In genomic region chr1:109252893-109253802, GRCh38 we compare ENCODE assay signal across 9 cellular contexts. TPM values are rescaled to one million over a fixed set of nuclear protein-coding genes. Genes with fewer than 3 reads are reported as not detected.
DNase-seq lines count a peak whose midpoint lies in the region; ATAC-seq, FAIRE-seq and TF ChIP-seq lines count a peak whose summit lies in the region.
"Had no signal": no experiment of that assay in that cellular context is flagged by ENCODE, and none has a peak within 500 bp of the region (broad histone marks: within the 10 kb centered on the region; RNA-seq: fewer than 3 reads in every experiment).

No MANE protein-coding gene starts in this region.

- H3K36me3 ChIP-seq in GM12878 (ENCODE audit: control insufficient read depth in 2 of 2, insufficient read depth in 2 of 2, low read length in 1 of 2) (no peaks in the 10 kb centered on the region), kidney epithelial cell (ENCODE audit: control insufficient read depth, insufficient read depth, low read length) (no peaks in the 10 kb centered on the region)

- no peaks in the 10 kb centered on the region for H4K20me1 ChIP-seq in GM12878 (ENCODE audit: control insufficient read depth, insufficient read depth)

- DNase-seq in HK-2 (ENCODE audit: unreplicated experiment) = peak; percentile 86
- DNase-seq in GM12878 (ENCODE audit: low read depth, low spot score) = no peak
- peak; percentile 50 for DNase-seq in kidney epithelial cell (ENCODE audit: low read depth)
- no peak for DNase-seq in NCI-H524 treated with DMSO at 0.1 percent for 48 hours (lab: John Stamatoyannopoulos, UW)
- no peak for DNase-seq in activated effector memory CD4-positive, alpha-beta T cell treated with anti-CD3 and anti-CD28 coated beads, Interleukin-2, amount 50 U/mL, for 16 hours
- no peak for DNase-seq in NCI-H82 (lab: John Stamatoyannopoulos, UW)
- DNase-seq in T-helper 9 cell = no peak
- DNase-seq: activated CD4-positive, alpha-beta T cell treated with anti-CD3 and anti-CD28 coated beads for 36 hours had no signal

- SMC1A ChIA-PET in GM12878 (lab: Charles Lee; ENCODE audit: uncharacterized antibody, unreplicated experiment) = interaction anchor here (1.2 kb wide), 1 partner anchor 61 kb away, joined by 3 read pairs; no protein-coding TSS in a partner anchor

- peaks cover 39% of the 10 kb centered on the region for H3K27me3 Mint-ChIP-seq in stimulated activated memory B cell treated with anti-CD40 and anti-IgM and Interleukin-4, amounts not matched to agents 10 μg/mL and 1 μg/mL and 100 μg/mL, for 72 hours

- H3K4me1 ChIP-seq in GM12878 (ENCODE audit: control insufficient read depth, insufficient read depth, low read length) = no peaks in the 10 kb centered on the region

- ATAC-seq in GM12878 = peak; percentile 71
- ATAC-seq in stimulated activated memory B cell treated with anti-CD40 and anti-IgM and Interleukin-4, amounts not matched to agents 10 μg/mL and 1 μg/mL and 100 μg/mL, for 72 hours = no peak
- ATAC-seq: activated CD4-positive, alpha-beta T cell treated with anti-CD3 and anti-CD28 coated beads for 36 hours had no signal

- intact Hi-C loops in GM12878 (cut with micrococcal nuclease; ENCODE audit: unreplicated experiment) = no loop called here

- in situ Hi-C loops in GM12878 (cut with MboI) = no loop called here

- H3K9me3 Mint-ChIP-seq in stimulated activated memory B cell treated with anti-CD40 and anti-IgM and Interleukin-4, amounts not matched to agents 10 μg/mL and 1 μg/mL and 100 μg/mL, for 72 hours = no peaks in the 10 kb centered on the region

- CTCF ChIA-PET in GM12878 (lab: Yijun Ruan, JAX) = interaction anchor here (0.6 to 1.6 kb wide), 4 partner anchors 10 to 279 kb away, joined by 3 to 11 read pairs (median 3); no protein-coding TSS in a partner anchor

- H3K4me2 ChIP-seq in GM12878 (ENCODE audit: control insufficient read depth, insufficient read depth) = no peak overlapping the region

- H3K79me2 ChIP-seq in GM12878 (ENCODE audit: control insufficient read depth, insufficient read depth, low read length) = no peaks in the 10 kb centered on the region

- TF ChIP-seq RAD21 in GM12878 (IDR thresholded peaks at IDR 0.05; ENCODE audit: insufficient read depth, low read depth, low read length) = no peak

- H3K27ac Mint-ChIP-seq in stimulated activated memory B cell treated with anti-CD40 and anti-IgM and Interleukin-4, amounts not matched to agents 10 μg/mL and 1 μg/mL and 100 μg/mL, for 72 hours = peak overlapping the region; percentile 66
- H3K27ac Mint-ChIP-seq: activated CD4-positive, alpha-beta T cell treated with anti-CD3 and anti-CD28 coated beads for 36 hours had no signal

- peak overlapping the region; percentile 57 for H3K4me3 Mint-ChIP-seq in stimulated activated memory B cell treated with anti-CD40 and anti-IgM and Interleukin-4, amounts not matched to agents 10 μg/mL and 1 μg/mL and 100 μg/mL, for 72 hours
- H3K4me3 Mint-ChIP-seq: activated CD4-positive, alpha-beta T cell treated with anti-CD3 and anti-CD28 coated beads for 36 hours had no signal

- no peak overlapping the region for H2AFZ ChIP-seq in GM12878 (ENCODE audit: control insufficient read depth, low read depth, low read length)

- no peaks in the 10 kb centered on the region for H3K36me3 Mint-ChIP-seq in stimulated activated memory B cell treated with anti-CD40 and anti-IgM and Interleukin-4, amounts not matched to agents 10 μg/mL and 1 μg/mL and 100 μg/mL, for 72 hours

- POLR2A ChIA-PET in GM12878 (lab: Charles Lee) = no interaction called here

- no peak for TF ChIP-seq EP300 in GM12878 (IDR thresholded peaks at IDR 0.05; ENCODE audit: borderline replicate concordance in 1 of 2, control insufficient read depth in 1 of 2, low read depth in 2 of 2, low read length in 2 of 2)

- BruUV-seq in GM12878 (replicated peaks; lab: Mats Ljungman, UMichigan) = no TSS peak

- FAIRE-seq in GM12878 (lab: Jason Lieb, UNC) = no peak

- H3K9me3 ChIP-seq in GM12878 (replicated peaks; ENCODE audit: control insufficient read depth, insufficient read depth, low read length) = no peaks in the 10 kb centered on the region

- no peak for TF ChIP-seq CTCF in GM12878 (IDR thresholded peaks at IDR 0.05 in 2 of 3, conservative IDR thresholded peaks at IDR 0.05 in 1 of 3; ENCODE audit: control insufficient read depth in 2 of 3, extremely low read depth in 1 of 3, insufficient read depth in 1 of 3, low read depth in 3 of 3, low read length in 3 of 3)
- TF ChIP-seq CTCF in kidney epithelial cell (IDR thresholded peaks at IDR 0.05; ENCODE audit: insufficient read depth, low read length, poor library complexity, severe bottlenecking) = no peak

- WGBS in GM12878 (ENCODE audit: insufficient coverage, insufficient replicate concordance, low lambda C conversion rate, missing lambda C conversion rate) = 55% methylated on average over 33 of the region's 33 CpGs

- peaks cover 31% of the 10 kb centered on the region for H3K4me1 Mint-ChIP-seq in stimulated activated memory B cell treated with anti-CD40 and anti-IgM and Interleukin-4, amounts not matched to agents 10 μg/mL and 1 μg/mL and 100 μg/mL, for 72 hours

- H3K4me3 ChIP-seq in GM12878 (no peak overlapping the region), kidney epithelial cell (ENCODE audit: low read depth, low read length) (peak overlapping the region; percentile 13)

- no peak for TF ChIP-seq POLR2A in GM12878 (IDR thresholded peaks at IDR 0.05; ENCODE audit: low read depth, low read length)

- RAD21 ChIA-PET in GM12878 (lab: Charles Lee; ENCODE audit: unreplicated experiment) = no interaction called here

- H3K9ac ChIP-seq in GM12878 (ENCODE audit: control insufficient read depth, insufficient read depth, low read length) = no peak overlapping the region

- H3K27me3 ChIP-seq in GM12878 (replicated peaks in 1 of 2; ENCODE audit: control insufficient read depth in 2 of 2, insufficient read depth in 2 of 2, low read length in 1 of 2) = peaks cover 2 to 4% of the 10 kb centered on the region in 2 experiments; a peak in 3 of 4 replicates
- H3K27me3 ChIP-seq in kidney epithelial cell (ENCODE audit: control insufficient read depth, insufficient read depth, low read length) = no peaks in the 10 kb centered on the region

- H3K27ac ChIP-seq in GM12878 (ENCODE audit: control insufficient read depth, insufficient read depth) = no peak overlapping the region

RNA-seq across cellular contexts. Expression of gene CELSR2, which starts 3.8 kb away (rescaled TPM):
- total RNA-seq in GM12878 (2013; cell fraction: nucleolus; rRNA removed) = 0.27 TPM in 2 replicates
- total RNA-seq in GM12878 (2014; rRNA removed) (under 0.01 TPM in 1 of 2 replicates, not detected in the other), GM12878 (2014; rRNA removed; fragmentation: Illumina TruSeq; extraction: Trizol) (0.04 and 0.14 TPM in 2 replicates), GM12878 (2021) (0.15 and 0.19 TPM in 2 replicates), kidney epithelial cell (18.1 and 19.4 TPM in 2 replicates)
- 0.13 TPM for polyA plus RNA-seq in GM12878 (2011; ENCODE audit: low read depth)
- polyA plus RNA-seq in GM12878 (2011; rRNA removed) (0.03 and 0.07 TPM in 2 replicates), GM12878 (2014; fragmentation: Illumina TruSeq; extraction: Trizol) (0.02 and 0.10 TPM in 2 replicates), GM12878 (2014; fragmentation: Nextera tagmentation; extraction: Ambion mirVana) (not detected), GM12878 (2014; rRNA removed) (0.01 and 0.19 TPM in 2 replicates), GM12878 (2016; fragmentation: Nextera tagmentation; extraction: Ambion mirVana) (under 1 TPM; 0.03 to 0.04 TPM)
- polyA plus RNA-seq in GM12878 (2011; cell fraction: cytosol; rRNA removed) = 0.09 and 0.10 TPM in 2 replicates
- 0.78 TPM in 2 replicates for polyA plus RNA-seq in GM12878 (2011; cell fraction: nucleus; rRNA removed)
- polyA plus RNA-seq in GM12878 (2012) = 0.31 and 0.45 TPM in 2 replicates
- polyA minus RNA-seq in GM12878 (2011; rRNA and poly(A)+ RNA removed) = 0.62 and 2.3 TPM in 2 replicates
- polyA minus RNA-seq in GM12878 (2011; cell fraction: cytosol; rRNA and poly(A)+ RNA removed) = 0.21 and 0.27 TPM in 2 replicates
- polyA minus RNA-seq in GM12878 (2011; cell fraction: nucleus; rRNA and poly(A)+ RNA removed) = 0.48 and 0.86 TPM in 2 replicates

RNA-seq across cellular contexts. Expression of gene PSRC1, which starts 29.8 kb away (rescaled TPM):
- 5.4 and 5.7 TPM in 2 replicates for total RNA-seq in GM12878 (2013; cell fraction: nucleolus; rRNA removed)
- total RNA-seq in GM12878 (2014; rRNA removed) (5.1 and 5.6 TPM in 2 replicates), GM12878 (2014; rRNA removed; fragmentation: Illumina TruSeq; extraction: Trizol) (3.0 and 3.8 TPM in 2 replicates), GM12878 (2021) (4.7 and 6.1 TPM in 2 replicates), kidney epithelial cell (5.5 and 8.2 TPM in 2 replicates)
- 1.9 TPM for polyA plus RNA-seq in GM12878 (2011; ENCODE audit: low read depth)
- polyA plus RNA-seq in GM12878 (2011; rRNA removed) (7.9 and 8.7 TPM in 2 replicates), GM12878 (2014; fragmentation: Illumina TruSeq; extraction: Trizol) (2.3 and 3.4 TPM in 2 replicates), GM12878 (2014; fragmentation: Nextera tagmentation; extraction: Ambion mirVana) (1 to 10 TPM; 1.2 to 2.0 TPM), GM12878 (2014; rRNA removed) (7.2 and 7.8 TPM in 2 replicates), GM12878 (2016; fragmentation: Nextera tagmentation; extraction: Ambion mirVana) (10 to 100 TPM; 10.1 to 11.8 TPM)
- polyA plus RNA-seq in GM12878 (2011; cell fraction: cytosol; rRNA removed) = 9.7 and 10.8 TPM in 2 replicates
- 37.3 and 41.3 TPM in 2 replicates for polyA plus RNA-seq in GM12878 (2011; cell fraction: nucleus; rRNA removed)
- 3.3 and 7.7 TPM in 2 replicates for polyA plus RNA-seq in GM12878 (2012)
- 3.1 and 9.1 TPM in 2 replicates for polyA minus RNA-seq in GM12878 (2011; rRNA and poly(A)+ RNA removed)
- 2.8 and 4.2 TPM in 2 replicates for polyA minus RNA-seq in GM12878 (2011; cell fraction: cytosol; rRNA and poly(A)+ RNA removed)
- polyA minus RNA-seq in GM12878 (2011; cell fraction: nucleus; rRNA and poly(A)+ RNA removed) = 7.7 and 8.1 TPM in 2 replicates

RNA-seq across cellular contexts. Expression of gene SARS1, which starts 39.4 kb away (rescaled TPM):
- total RNA-seq in GM12878 (2013; cell fraction: nucleolus; rRNA removed) = 124 and 126 TPM in 2 replicates
- 120 and 123 TPM in 2 replicates for total RNA-seq in GM12878 (2014; rRNA removed)
- total RNA-seq in GM12878 (2014; rRNA removed; fragmentation: Illumina TruSeq; extraction: Trizol) = 133 and 137 TPM in 2 replicates
- 110 and 115 TPM in 2 replicates for total RNA-seq in GM12878 (2021)
- 93.3 TPM for polyA plus RNA-seq in GM12878 (2011; ENCODE audit: low read depth)
- 87.1 and 116 TPM in 2 replicates for polyA plus RNA-seq in GM12878 (2011; rRNA removed)
- 109 and 122 TPM in 2 replicates for polyA plus RNA-seq in GM12878 (2011; cell fraction: cytosol; rRNA removed)
- polyA plus RNA-seq in GM12878 (2011; cell fraction: nucleus; rRNA removed) = 128 and 149 TPM in 2 replicates
- 102 and 112 TPM in 2 replicates for polyA plus RNA-seq in GM12878 (2012)
- 139 and 152 TPM in 2 replicates for polyA plus RNA-seq in GM12878 (2014; fragmentation: Illumina TruSeq; extraction: Trizol)
- 100 to 1,000 TPM; 148 to 202 TPM for polyA plus RNA-seq in GM12878 (2014; fragmentation: Nextera tagmentation; extraction: Ambion mirVana)
- 103 and 110 TPM in 2 replicates for polyA plus RNA-seq in GM12878 (2014; rRNA removed)
- polyA plus RNA-seq in GM12878 (2016; fragmentation: Nextera tagmentation; extraction: Ambion mirVana) = 100 to 1,000 TPM; 163 to 168 TPM
- 83.7 and 94.1 TPM in 2 replicates for polyA minus RNA-seq in GM12878 (2011; rRNA and poly(A)+ RNA removed)
- 26.5 and 31.2 TPM in 2 replicates for polyA minus RNA-seq in GM12878 (2011; cell fraction: cytosol; rRNA and poly(A)+ RNA removed)
- 44.6 and 53.6 TPM in 2 replicates for polyA minus RNA-seq in GM12878 (2011; cell fraction: nucleus; rRNA and poly(A)+ RNA removed)
- total RNA-seq in kidney epithelial cell = 367 and 411 TPM in 2 replicates

RNA-seq across cellular contexts. Expression of gene MYBPHL, which starts 53.7 kb away (rescaled TPM):
- not detected in 2 replicates for total RNA-seq in GM12878 (2013; cell fraction: nucleolus; rRNA removed)
- total RNA-seq in GM12878 (2014; rRNA removed) (not detected in 2 replicates), GM12878 (2014; rRNA removed; fragmentation: Illumina TruSeq; extraction: Trizol) (not detected in 2 replicates), GM12878 (2021) (not detected in 2 replicates), kidney epithelial cell (not detected in 2 replicates)
- polyA plus RNA-seq in GM12878 (2011; ENCODE audit: low read depth) = not detected
- polyA plus RNA-seq in GM12878 (2011; rRNA removed) (not detected in 2 replicates), GM12878 (2014; fragmentation: Illumina TruSeq; extraction: Trizol) (not detected in 2 replicates), GM12878 (2014; fragmentation: Nextera tagmentation; extraction: Ambion mirVana) (under 1 TPM in 1 of 2 experiments, not detected in 1; 0.16 TPM), GM12878 (2014; rRNA removed) (not detected in 2 replicates), GM12878 (2016; fragmentation: Nextera tagmentation; extraction: Ambion mirVana) (under 1 TPM; 0.54 to 0.75 TPM)
- polyA plus RNA-seq in GM12878 (2011; cell fraction: cytosol; rRNA removed) = not detected in 2 replicates
- 0.10 TPM in 1 of 2 replicates, not detected in the other for polyA plus RNA-seq in GM12878 (2011; cell fraction: nucleus; rRNA removed)
- 0.08 TPM in 1 of 2 replicates, not detected in the other for polyA plus RNA-seq in GM12878 (2012)
- polyA minus RNA-seq in GM12878 (2011; rRNA and poly(A)+ RNA removed) = not detected in 2 replicates
- not detected in 2 replicates for polyA minus RNA-seq in GM12878 (2011; cell fraction: cytosol; rRNA and poly(A)+ RNA removed)
- not detected in 2 replicates for polyA minus RNA-seq in GM12878 (2011; cell fraction: nucleus; rRNA and poly(A)+ RNA removed)
- total RNA-seq: activated CD4-positive, alpha-beta T cell treated with anti-CD3 and anti-CD28 coated beads for 36 hours had no signal

Comparison
In these comparisons a context has a peak if more than half of its experiments do, and no peak if none do; other contexts are left out.
1. DNase-seq: peak in HK-2 (single experiment) and kidney epithelial cell (single experiment); none in GM12878 (single experiment), NCI-H524 treated with DMSO at 0.1 percent for 48 hours (single experiment), activated effector memory CD4-positive, alpha-beta T cell treated with anti-CD3 and anti-CD28 coated beads, Interleukin-2, amount 50 U/mL, for 16 hours (single experiment), NCI-H82 (single experiment) and T-helper 9 cell (single experiment).
2. RNA of gene CELSR2, which starts 3.8 kb away (total RNA-seq): 18.1 to 19.4 TPM in kidney epithelial cell; under 0.01 to 0.27 TPM in GM12878; every median in the first group is over 10 times any median in the second.